1 cellular context compared by ENCODE assay signal in genomic region chr17:19345067-19345460, GRCh38.
TF ChIP-seq lines count a peak whose summit lies in the region.

No MANE protein-coding gene starts in this region.

TF ChIP-seq in IMR-90, 13 proteins besides CTCF, POLR2A, EP300 and RAD21:
- TF ChIP-seq SMC3 (IDR thresholded peaks at IDR 0.05; ENCODE audit: low read depth, low read length) (no peak), RCOR1 (IDR thresholded peaks at IDR 0.05; ENCODE audit: insufficient replicate concordance, low read length) (no peak), ELK1 (IDR thresholded peaks at IDR 0.05; ENCODE audit: borderline replicate concordance, low read depth, low read length) (no peak), MAZ (IDR thresholded peaks at IDR 0.05; ENCODE audit: borderline replicate concordance, low read depth, low read length) (no peak), MAFK (IDR thresholded peaks at IDR 0.05; ENCODE audit: low read depth, low read length) (no peak), NFE2L2 (IDR thresholded peaks at IDR 0.05; ENCODE audit: low read depth, low read length) (no peak), CHD1 (IDR thresholded peaks at IDR 0.05; ENCODE audit: low read depth, low read length) (no peak)
